In the genomic region with DNA sequence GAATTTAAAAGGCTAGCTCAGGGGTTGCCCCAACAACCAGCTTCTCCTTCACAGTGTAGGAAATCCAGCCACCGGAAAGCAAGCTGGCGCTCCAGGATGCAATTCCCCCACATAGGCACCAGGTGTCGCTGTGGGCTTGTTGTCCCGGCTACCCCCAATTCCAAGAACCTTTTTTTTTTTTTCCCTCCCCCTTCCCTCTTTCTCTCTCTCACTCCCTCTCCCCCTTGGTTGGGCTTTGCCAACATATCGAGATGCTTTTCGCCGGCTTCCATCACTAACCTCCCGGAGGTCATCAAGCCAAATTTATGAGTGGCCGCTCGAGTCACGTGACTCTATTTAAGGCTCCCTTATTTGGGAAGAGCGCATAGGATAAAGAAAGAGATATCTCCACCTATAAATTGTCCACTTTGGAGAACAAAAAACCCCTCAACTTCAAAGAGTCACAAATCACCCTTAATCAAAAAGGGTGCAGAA, we compare ENCODE assay signal across 1 cellular context.
TF ChIP-seq lines count a peak whose summit lies in the region.

Gene HOXC5 (plus strand): TSS at position 424 of the 474 bp plus-strand sequence. CDS start 73 bp downstream, outside the sequence.

TF ChIP-seq in GM12878, 131 proteins besides CTCF, POLR2A, EP300 and RAD21 (continued from another document and continues in another):
- TF ChIP-seq RELB (IDR thresholded peaks at IDR 0.05; ENCODE audit: low read depth) (peak; percentile 64; the same call in 1 of the 2 replicates), SMAD5 (IDR thresholded peaks at IDR 0.05; ENCODE audit: low read depth) (no peak), NR2C1 (IDR thresholded peaks at IDR 0.05) (no peak), CBX3 (IDR thresholded peaks at IDR 0.05; ENCODE audit: borderline replicate concordance, low read depth) (no peak), PML (IDR thresholded peaks at IDR 0.05; ENCODE audit: low read length) (no peak), MLLT1 (IDR thresholded peaks at IDR 0.05) (peak; percentile 76), ATF7 (IDR thresholded peaks at IDR 0.05; ENCODE audit: low read depth) (peak; percentile 39; the same call in 1 of the 2 replicates), PAX8 (IDR thresholded peaks at IDR 0.05) (no peak), CREM (IDR thresholded peaks at IDR 0.05; ENCODE audit: low read depth) (no peak), MEF2A (IDR thresholded peaks at IDR 0.05; ENCODE audit: insufficient read depth, low read depth, low read length) (0 out of 2 replicates have a peak, but pooled peaks have one; percentile 29), IRF3 (IDR thresholded peaks at IDR 0.05) (0 out of 2 replicates have a peak, but pooled peaks have one; percentile 24), BCL3 (IDR thresholded peaks at IDR 0.05; ENCODE audit: borderline replicate concordance, insufficient read depth, low read depth, low read length, poor library complexity, severe bottlenecking) (no peak), SMAD1 (IDR thresholded peaks at IDR 0.05; ENCODE audit: low read depth, partially characterized antibody) (no peak), ETV6 (conservative IDR thresholded peaks at IDR 0.05 in 1 of 2, IDR thresholded peaks at IDR 0.05 in 1 of 2; ENCODE audit: borderline replicate concordance in 1 of 2, low read depth in 1 of 2) (no peak), RFX5 (IDR thresholded peaks at IDR 0.05; ENCODE audit: low read depth, low read length) (no peak), IKZF1 (conservative IDR thresholded peaks at IDR 0.05) (peak; percentile 34; the same call in 1 of the 2 replicates), SP1 (IDR thresholded peaks at IDR 0.05; ENCODE audit: low read depth, low read length) (peak; percentile 31), EZH2 (IDR thresholded peaks at IDR 0.05; ENCODE audit: borderline replicate concordance, control insufficient read depth, low read depth, low read length) (no peak), RAD51 (IDR thresholded peaks at IDR 0.05) (peak; percentile 98), BHLHE40 (IDR thresholded peaks at IDR 0.05; ENCODE audit: borderline replicate concordance in 1 of 2, low read depth in 2 of 2, low read length in 1 of 2) (peak; percentile 83 to 89), SRF (IDR thresholded peaks at IDR 0.05; ENCODE audit: low read depth in 2 of 2, low read length in 2 of 2) (peak in 1 of 2 experiments; percentile 40; a peak in 1 of 4 replicates), ZNF592 (IDR thresholded peaks at IDR 0.05) (no peak), STAT1 (conservative IDR thresholded peaks at IDR 0.05) (0 out of 2 replicates have a peak, but pooled peaks have one; percentile 20)
- TF ChIP-seq, protein P1, sequence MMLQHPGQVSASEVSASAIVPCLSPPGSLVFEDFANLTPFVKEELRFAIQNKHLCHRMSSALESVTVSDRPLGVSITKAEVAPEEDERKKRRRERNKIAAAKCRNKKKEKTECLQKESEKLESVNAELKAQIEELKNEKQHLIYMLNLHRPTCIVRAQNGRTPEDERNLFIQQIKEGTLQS (IDR thresholded peaks at IDR 0.05; ENCODE audit: borderline replicate concordance, extremely low read depth, low read depth, low read length), result peak; percentile 60; the same call in 1 of the 2 replicates
- TF ChIP-seq, protein P2, sequence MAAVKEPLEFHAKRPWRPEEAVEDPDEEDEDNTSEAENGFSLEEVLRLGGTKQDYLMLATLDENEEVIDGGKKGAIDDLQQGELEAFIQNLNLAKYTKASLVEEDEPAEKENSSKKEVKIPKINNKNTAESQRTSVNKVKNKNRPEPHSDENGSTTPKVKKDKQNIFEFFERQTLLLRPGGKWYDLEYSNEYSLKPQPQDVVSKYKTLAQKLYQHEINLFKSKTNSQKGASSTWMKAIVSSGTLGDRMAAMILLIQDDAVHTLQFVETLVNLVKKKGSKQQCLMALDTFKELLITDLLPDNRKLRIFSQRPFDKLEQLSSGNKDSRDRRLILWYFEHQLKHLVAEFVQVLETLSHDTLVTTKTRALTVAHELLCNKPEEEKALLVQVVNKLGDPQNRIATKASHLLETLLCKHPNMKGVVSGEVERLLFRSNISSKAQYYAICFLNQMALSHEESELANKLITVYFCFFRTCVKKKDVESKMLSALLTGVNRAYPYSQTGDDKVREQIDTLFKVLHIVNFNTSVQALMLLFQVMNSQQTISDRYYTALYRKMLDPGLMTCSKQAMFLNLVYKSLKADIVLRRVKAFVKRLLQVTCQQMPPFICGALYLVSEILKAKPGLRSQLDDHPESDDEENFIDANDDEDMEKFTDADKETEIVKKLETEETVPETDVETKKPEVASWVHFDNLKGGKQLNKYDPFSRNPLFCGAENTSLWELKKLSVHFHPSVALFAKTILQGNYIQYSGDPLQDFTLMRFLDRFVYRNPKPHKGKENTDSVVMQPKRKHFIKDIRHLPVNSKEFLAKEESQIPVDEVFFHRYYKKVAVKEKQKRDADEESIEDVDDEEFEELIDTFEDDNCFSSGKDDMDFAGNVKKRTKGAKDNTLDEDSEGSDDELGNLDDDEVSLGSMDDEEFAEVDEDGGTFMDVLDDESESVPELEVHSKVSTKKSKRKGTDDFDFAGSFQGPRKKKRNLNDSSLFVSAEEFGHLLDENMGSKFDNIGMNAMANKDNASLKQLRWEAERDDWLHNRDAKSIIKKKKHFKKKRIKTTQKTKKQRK (IDR thresholded peaks at IDR 0.05; ENCODE audit: low read depth, low read length), result no peak
- TF ChIP-seq, protein P3, sequence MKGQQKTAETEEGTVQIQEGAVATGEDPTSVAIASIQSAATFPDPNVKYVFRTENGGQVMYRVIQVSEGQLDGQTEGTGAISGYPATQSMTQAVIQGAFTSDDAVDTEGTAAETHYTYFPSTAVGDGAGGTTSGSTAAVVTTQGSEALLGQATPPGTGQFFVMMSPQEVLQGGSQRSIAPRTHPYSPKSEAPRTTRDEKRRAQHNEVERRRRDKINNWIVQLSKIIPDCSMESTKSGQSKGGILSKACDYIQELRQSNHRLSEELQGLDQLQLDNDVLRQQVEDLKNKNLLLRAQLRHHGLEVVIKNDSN (IDR thresholded peaks at IDR 0.05; ENCODE audit: borderline replicate concordance, extremely low read length, insufficient read depth, low read depth, low read length), result peak; percentile 66
- TF ChIP-seq, protein P4, sequence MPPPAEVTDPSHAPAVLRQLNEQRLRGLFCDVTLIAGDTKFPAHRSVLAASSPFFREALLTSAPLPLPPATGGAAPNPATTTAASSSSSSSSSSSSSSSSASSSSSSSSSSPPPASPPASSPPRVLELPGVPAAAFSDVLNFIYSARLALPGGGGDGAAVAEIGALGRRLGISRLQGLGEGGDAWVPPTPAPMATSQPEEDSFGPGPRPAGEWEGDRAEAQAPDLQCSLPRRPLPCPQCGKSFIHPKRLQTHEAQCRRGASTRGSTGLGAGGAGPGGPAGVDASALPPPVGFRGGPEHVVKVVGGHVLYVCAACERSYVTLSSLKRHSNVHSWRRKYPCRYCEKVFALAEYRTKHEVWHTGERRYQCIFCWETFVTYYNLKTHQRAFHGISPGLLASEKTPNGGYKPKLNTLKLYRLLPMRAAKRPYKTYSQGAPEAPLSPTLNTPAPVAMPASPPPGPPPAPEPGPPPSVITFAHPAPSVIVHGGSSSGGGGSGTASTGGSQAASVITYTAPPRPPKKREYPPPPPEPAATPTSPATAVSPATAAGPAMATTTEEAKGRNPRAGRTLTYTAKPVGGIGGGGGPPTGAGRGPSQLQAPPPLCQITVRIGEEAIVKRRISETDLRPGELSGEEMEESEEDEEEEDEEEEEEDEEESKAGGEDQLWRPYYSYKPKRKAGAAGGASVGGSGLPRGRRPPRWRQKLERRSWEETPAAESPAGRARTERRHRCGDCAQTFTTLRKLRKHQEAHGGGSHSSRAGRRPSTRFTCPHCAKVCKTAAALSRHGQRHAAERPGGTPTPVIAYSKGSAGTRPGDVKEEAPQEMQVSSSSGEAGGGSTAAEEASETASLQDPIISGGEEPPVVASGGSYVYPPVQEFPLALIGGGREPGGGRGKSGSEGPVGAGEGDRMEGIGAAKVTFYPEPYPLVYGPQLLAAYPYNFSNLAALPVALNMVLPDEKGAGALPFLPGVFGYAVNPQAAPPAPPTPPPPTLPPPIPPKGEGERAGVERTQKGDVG (CRISPR knock-in tag; IDR thresholded peaks at IDR 0.05), result no peak
- TF ChIP-seq, protein P5, sequence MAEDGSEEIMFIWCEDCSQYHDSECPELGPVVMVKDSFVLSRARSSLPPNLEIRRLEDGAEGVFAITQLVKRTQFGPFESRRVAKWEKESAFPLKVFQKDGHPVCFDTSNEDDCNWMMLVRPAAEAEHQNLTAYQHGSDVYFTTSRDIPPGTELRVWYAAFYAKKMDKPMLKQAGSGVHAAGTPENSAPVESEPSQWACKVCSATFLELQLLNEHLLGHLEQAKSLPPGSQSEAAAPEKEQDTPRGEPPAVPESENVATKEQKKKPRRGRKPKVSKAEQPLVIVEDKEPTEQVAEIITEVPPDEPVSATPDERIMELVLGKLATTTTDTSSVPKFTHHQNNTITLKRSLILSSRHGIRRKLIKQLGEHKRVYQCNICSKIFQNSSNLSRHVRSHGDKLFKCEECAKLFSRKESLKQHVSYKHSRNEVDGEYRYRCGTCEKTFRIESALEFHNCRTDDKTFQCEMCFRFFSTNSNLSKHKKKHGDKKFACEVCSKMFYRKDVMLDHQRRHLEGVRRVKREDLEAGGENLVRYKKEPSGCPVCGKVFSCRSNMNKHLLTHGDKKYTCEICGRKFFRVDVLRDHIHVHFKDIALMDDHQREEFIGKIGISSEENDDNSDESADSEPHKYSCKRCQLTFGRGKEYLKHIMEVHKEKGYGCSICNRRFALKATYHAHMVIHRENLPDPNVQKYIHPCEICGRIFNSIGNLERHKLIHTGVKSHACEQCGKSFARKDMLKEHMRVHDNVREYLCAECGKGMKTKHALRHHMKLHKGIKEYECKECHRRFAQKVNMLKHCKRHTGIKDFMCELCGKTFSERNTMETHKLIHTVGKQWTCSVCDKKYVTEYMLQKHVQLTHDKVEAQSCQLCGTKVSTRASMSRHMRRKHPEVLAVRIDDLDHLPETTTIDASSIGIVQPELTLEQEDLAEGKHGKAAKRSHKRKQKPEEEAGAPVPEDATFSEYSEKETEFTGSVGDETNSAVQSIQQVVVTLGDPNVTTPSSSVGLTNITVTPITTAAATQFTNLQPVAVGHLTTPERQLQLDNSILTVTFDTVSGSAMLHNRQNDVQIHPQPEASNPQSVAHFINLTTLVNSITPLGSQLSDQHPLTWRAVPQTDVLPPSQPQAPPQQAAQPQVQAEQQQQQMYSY (CRISPR knock-in tag; IDR thresholded peaks at IDR 0.05), result no peak
